In the genomic region with DNA sequence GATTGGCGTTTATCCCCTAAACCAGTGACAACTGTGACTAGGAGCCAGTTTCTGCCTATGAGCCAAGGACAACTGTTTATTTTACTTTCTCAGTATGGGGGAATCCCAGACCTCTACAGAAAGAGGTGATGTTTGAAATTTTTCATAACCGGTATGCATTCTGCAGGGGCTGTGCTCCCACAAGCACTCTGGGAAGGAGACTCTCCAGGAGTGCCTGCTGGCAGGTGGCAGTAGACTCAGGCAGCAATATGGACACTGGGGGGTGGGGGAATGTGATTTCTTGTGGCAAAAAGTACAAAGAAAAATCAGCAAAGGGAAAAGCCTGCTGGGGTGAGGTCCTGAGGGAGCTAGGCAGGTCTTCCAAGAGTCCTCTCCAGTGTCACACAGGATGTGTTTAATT, we compare ENCODE assay signal across 27 cellular contexts. TPM values are rescaled to one million over a fixed set of nuclear protein-coding genes. Genes with fewer than 3 reads are reported as not detected.
A peak's percentile ranks its signal among the peaks of the same experiment; 100 is the strongest.
DNase-seq lines count a peak whose midpoint lies in the region; ATAC-seq, FAIRE-seq and TF ChIP-seq lines count a peak whose summit lies in the region.
"Had no signal": no experiment of that assay in that cellular context is flagged by ENCODE, and none has a peak within 500 bp of the region (broad histone marks: within the 10 kb centered on the region; RNA-seq: fewer than 3 reads in every experiment).

No MANE protein-coding gene starts in this region.

- POLR2A ChIA-PET in A549 (lab: Yijun Ruan, JAX) = no interaction called here
- POLR2A ChIA-PET in HEK293 (lab: Yijun Ruan, JAX) = no interaction called here

- no peak for DNase-seq in A549 (ENCODE audit: low read depth in 1 of 2, low spot score in 1 of 2)
- peak; percentile 33 for DNase-seq in Caki2 (ENCODE audit: low read depth)
- DNase-seq in mesenteric fat pad (ENCODE audit: low spot score) = peak; percentile 1
- DNase-seq in Peyer's patch = no peak
- no peak for DNase-seq in epidermal melanocyte (ENCODE audit: insufficient read length, low spot score)
- no peak for DNase-seq in activated naive CD4-positive, alpha-beta T cell (lab: John Stamatoyannopoulos, UW)
- DNase-seq: ACHN; DMS79; GOT3; HCEC 1CT; NCI-H1092; NCI-H1417 treated with DMSO at 0.1 percent for 48 hours; NCI-H1694 treated with DMSO at 0.1 percent for 48 hours; NCI-H2081; NCI-H774; NK-92 treated with Interleukin-12 subunit alpha and Interleukin-12 subunit beta, amount 100 ng/mL, for 24 hours; PC-3; Right ventricle myocardium superior; RPMI8226; T-helper 2 cell had no signal

- in situ Hi-C loops in Caki2 (cut with HindIII; ENCODE audit: low pct_unique_long_range_greater_than_20kb, low sequenced_read_pairs) = no loop called here

- no peak for TF ChIP-seq RAD21 in A549 (conservative IDR thresholded peaks at IDR 0.05 in 1 of 2, IDR thresholded peaks at IDR 0.05 in 1 of 2)

- no peaks in the 10 kb centered on the region for H3K27me3 ChIP-seq in Peyer's patch
- H3K27me3 ChIP-seq: SJSA1 had no signal

- TF ChIP-seq POLR2A in A549 (IDR thresholded peaks at IDR 0.05; ENCODE audit: low read length) = no peak
- no peak for TF ChIP-seq POLR2A in Peyer's patch (IDR thresholded peaks at IDR 0.05)

- H3K4me3 ChIP-seq in A549 = no peak overlapping the region
- H3K4me3 ChIP-seq in HEK293 (ENCODE audit: low read depth, low read length) = no peak overlapping the region
- no peak overlapping the region for H3K4me3 ChIP-seq in Peyer's patch
- H3K4me3 ChIP-seq: SJSA1 had no signal

- H3K4me1 ChIP-seq in A549 = peaks cover 26% of the 10 kb centered on the region
- H3K4me1 ChIP-seq in HEK293 (ENCODE audit: control insufficient read depth, insufficient read depth, low read length) = no peaks in the 10 kb centered on the region
- H3K4me1 ChIP-seq in Peyer's patch = no peaks in the 10 kb centered on the region

- no peak for TF ChIP-seq EP300 in A549 (IDR thresholded peaks at IDR 0.05)

- no peak for FAIRE-seq in A549 (lab: Jason Lieb, UNC)
- FAIRE-seq: D721Med, GM12892, HTR-8/SVneo had no signal

- H3K27ac ChIP-seq in A549 (peak overlapping the region in 1 of 2 experiments; percentile 13; a peak in 1 of 6 replicates), HEK293 (ENCODE audit: extremely low read depth, low read depth, low read length) (no peak overlapping the region), Peyer's patch (no peak overlapping the region)
- H3K27ac ChIP-seq: KMS-11, SJSA1 had no signal

- H3K9me3 ChIP-seq in A549 = peaks cover 4% of the 10 kb centered on the region; the same call in 1 of the 3 replicates
- no peaks in the 10 kb centered on the region for H3K9me3 ChIP-seq in HEK293 (ENCODE audit: control insufficient read depth, insufficient read depth, low read depth, low read length)
- no peaks in the 10 kb centered on the region for H3K9me3 ChIP-seq in Peyer's patch
- H3K9me3 ChIP-seq: SJSA1 had no signal

- no peak for ATAC-seq in A549
- ATAC-seq: PC-3 had no signal

- CTCF ChIA-PET in A549 (lab: Yijun Ruan, JAX) (no interaction called here), HEK293 (lab: Yijun Ruan, JAX) (no interaction called here)

- H3K4me2 ChIP-seq in A549 = 0 out of 3 replicates have a peak overlapping the region, but pooled peaks have one; percentile 1
- H3K4me2 ChIP-seq: KMS-11 had no signal

- 3% methylated on average over 2 of the region's 2 CpGs for WGBS in A549 (ENCODE audit: missing lambda C conversion rate)

- H3K36me3 ChIP-seq in HEK293 (ENCODE audit: control insufficient read depth in 2 of 2, insufficient read depth in 1 of 2, low read length in 2 of 2) = no peaks in the 10 kb centered on the region
- H3K36me3 ChIP-seq in Peyer's patch = no peaks in the 10 kb centered on the region
- H3K36me3 ChIP-seq: SJSA1 had no signal

- no peak for TF ChIP-seq CTCF in A549 (IDR thresholded peaks at IDR 0.05)
- no peak for TF ChIP-seq CTCF in HEK293 (tag by site-specific recombination; IDR thresholded peaks at IDR 0.05)
- no peak for TF ChIP-seq CTCF in Peyer's patch (IDR thresholded peaks at IDR 0.05)

TF ChIP-seq in A549, 52 proteins besides CTCF, POLR2A, EP300 and RAD21:
- no peak for TF ChIP-seq TP53 (CRISPR knock-in tag; IDR thresholded peaks at IDR 0.05)
TF ChIP-seq in A549: peak in this region for 0.

TF ChIP-seq in HEK293, 187 proteins besides CTCF, POLR2A, EP300 and RAD21:
- TF ChIP-seq SP2 (tag by site-specific recombination; IDR thresholded peaks at IDR 0.05) = no peak
- TF ChIP-seq GLIS1 (tag by site-specific recombination; IDR thresholded peaks at IDR 0.05) = peak; percentile 83
- peak; percentile 57 for TF ChIP-seq ZNF335 (tag by site-specific recombination; conservative IDR thresholded peaks at IDR 0.05)
- TF ChIP-seq ZIC2 (tag by site-specific recombination; IDR thresholded peaks at IDR 0.05) = peak; percentile 84
TF ChIP-seq in HEK293: peak in this region for 3.

RNA-seq across cellular contexts. Expression of gene TGM4, which starts 5.9 kb away (rescaled TPM):
- polyA plus RNA-seq in A549 (2011; rRNA removed) (0.01 and 0.03 TPM in 2 replicates), A549 (2017; fragmentation: RNase III; extraction: RNeasy Plus Mini Kit Qiagen cat#74134 plus additional on column Dnase treatment) (not detected in 3 replicates)
- polyA plus RNA-seq in A549 (2012; cell fraction: cytosol; rRNA removed) = 0.01 TPM in 1 of 2 replicates, not detected in the other
- 0.01 TPM in 1 of 2 replicates, not detected in the other for polyA plus RNA-seq in A549 (2012; cell fraction: nucleus; rRNA removed)
- polyA minus RNA-seq in A549 (2011; rRNA and poly(A)+ RNA removed) = not detected in 2 replicates
- 1.1 TPM in 1 of 2 replicates, not detected in the other for total RNA-seq in Caki2 (2014; rRNA removed; shearing (Covaris generic); ENCODE audit: low replicate concordance)
- total RNA-seq in mesenteric fat pad (not detected), Peyer's patch (not detected)
- total RNA-seq: Right ventricle myocardium superior had no signal
- polyA plus RNA-seq: BJ had no signal

RNA-seq across cellular contexts. Expression of gene TMEM42, which starts 18.6 kb away (rescaled TPM):
- 18.0 and 22.8 TPM in 2 replicates for polyA plus RNA-seq in A549 (2011; rRNA removed)
- polyA plus RNA-seq in A549 (2012; cell fraction: cytosol; rRNA removed) = 16.2 and 17.3 TPM in 2 replicates
- polyA plus RNA-seq in A549 (2012; cell fraction: nucleus; rRNA removed) = 13.5 and 16.2 TPM in 2 replicates
- polyA plus RNA-seq in A549 (2017; fragmentation: RNase III; extraction: RNeasy Plus Mini Kit Qiagen cat#74134 plus additional on column Dnase treatment) = 7.7 to 10.0 TPM (median 9.3 TPM) in 3 replicates
- 8.0 and 13.2 TPM in 2 replicates for polyA minus RNA-seq in A549 (2011; rRNA and poly(A)+ RNA removed)
- 8.9 and 18.6 TPM in 2 replicates for total RNA-seq in Caki2 (2014; rRNA removed; shearing (Covaris generic); ENCODE audit: low replicate concordance)
- total RNA-seq in mesenteric fat pad = 8.1 TPM
- total RNA-seq in Peyer's patch = 10 to 100 TPM in 2 of 4 donors, 1 to 10 TPM in 2; 8.9 to 12.6 (median 10.6) TPM

Comparison
In these comparisons a context has a peak if more than half of its experiments do, and no peak if none do; other contexts are left out.
1. DNase-seq: peak in Caki2 (single experiment) and mesenteric fat pad (single experiment); none in A549 (0 of 2), Peyer's patch (0 of 3), epidermal melanocyte (single experiment) and activated naive CD4-positive, alpha-beta T cell (0 of 4).